10 cellular contexts compared by ENCODE assay signal in genomic region chrX:6227445-6227820, GRCh38. TPM values are rescaled to one million over a fixed set of nuclear protein-coding genes. Genes with fewer than 3 reads are reported as not detected.
DNase-seq lines count a peak whose midpoint lies in the region; ATAC-seq, FAIRE-seq and TF ChIP-seq lines count a peak whose summit lies in the region.
"Had no signal": no experiment of that assay in that cellular context is flagged by ENCODE, and none has a peak within 500 bp of the region (broad histone marks: within the 10 kb centered on the region; RNA-seq: fewer than 3 reads in every experiment).

No MANE protein-coding gene starts in this region.

- peak overlapping the region; percentile 75 to 95 for H3K4me2 ChIP-seq in H1 (ENCODE audit: insufficient read depth in 1 of 2, low read depth in 2 of 2, low read length in 2 of 2)

- H3K36me3 Mint-ChIP-seq in activated naive CD8-positive, alpha-beta T cell, result no peaks in the 10 kb centered on the region
- no peaks in the 10 kb centered on the region for H3K36me3 Mint-ChIP-seq in activated naive CD8-positive, alpha-beta T cell treated with anti-CD3 and anti-CD28 coated beads for 36 hours
- H3K36me3 Mint-ChIP-seq in nephron (ENCODE audit: low read depth) (no peaks in the 10 kb centered on the region), immature natural killer cell (peaks cover 0 to 6% (median 0%) of the 10 kb centered on the region in 3 donors)

- H2AFZ ChIP-seq in H1 (ENCODE audit: low read length), result no peak overlapping the region

- TF ChIP-seq EP300 in H1 (IDR thresholded peaks at IDR 0.05; ENCODE audit: borderline replicate concordance in 1 of 2, low read depth in 2 of 2, low read length in 2 of 2) (no peak), upper lobe of left lung (IDR thresholded peaks at IDR 0.05) (no peak)

- H3K27me3 ChIP-seq in H1 (replicated peaks in 1 of 4; ENCODE audit: control insufficient read depth in 3 of 4, extremely low read depth in 1 of 4, insufficient read depth in 3 of 4, low read length in 3 of 4) (no peaks in the 10 kb centered on the region), upper lobe of left lung (peaks cover 0 to 17% (median 0%) of the 10 kb centered on the region in 4 donors)
- no peaks in the 10 kb centered on the region for H3K27me3 ChIP-seq in effector memory CD4-positive, alpha-beta T cell (replicated peaks; ENCODE audit: control insufficient read depth, insufficient read depth, low read length, poor library complexity, severe bottlenecking)

- H3K18ac ChIP-seq in H1 (ENCODE audit: extremely low read depth, low read length), result peak overlapping the region; percentile 87

- peak overlapping the region; percentile 32 for H3K4me3 Mint-ChIP-seq in activated naive CD8-positive, alpha-beta T cell
- H3K4me3 Mint-ChIP-seq in activated naive CD8-positive, alpha-beta T cell treated with anti-CD3 and anti-CD28 coated beads for 36 hours, result no peak overlapping the region
- H3K4me3 Mint-ChIP-seq in nephron, result peak overlapping the region; percentile 89 to 99 (median 93)
- H3K4me3 Mint-ChIP-seq in immature natural killer cell, result no peak overlapping the region

- peaks cover 5% of the 10 kb centered on the region for H3K4me1 Mint-ChIP-seq in activated naive CD8-positive, alpha-beta T cell (ENCODE audit: low read depth)
- no peaks in the 10 kb centered on the region for H3K4me1 Mint-ChIP-seq in activated naive CD8-positive, alpha-beta T cell treated with anti-CD3 and anti-CD28 coated beads for 36 hours
- H3K4me1 Mint-ChIP-seq in nephron, result peaks cover 29% of the 10 kb centered on the region
- H3K4me1 Mint-ChIP-seq in immature natural killer cell, result no peaks in the 10 kb centered on the region

- H3K23me2 ChIP-seq in H1 (ENCODE audit: low read depth, low read length), result peaks cover 4% of the 10 kb centered on the region; the same call in 1 of the 2 replicates

- no peak overlapping the region for H2BK15ac ChIP-seq in H1 (ENCODE audit: low read length)

- WGBS in H1 (ENCODE audit: extremely low coverage in 1 of 2, insufficient coverage in 1 of 2, insufficient read length in 1 of 2, insufficient replicate concordance in 2 of 2, low coverage in 1 of 2, low lambda C conversion rate in 2 of 2, missing lambda C conversion rate in 1 of 2), 2 experiments, result 4% methylated on average over 15 of the region's 26 CpGs; no CpG with 5 or more reads in 1 of the 2 experiments
- WGBS in upper lobe of left lung, 2 donors, result 0 to 7% methylated on average over 1 to 26 of the region's 26 CpGs

- H3K27me3 Mint-ChIP-seq in activated naive CD8-positive, alpha-beta T cell, result peaks cover 13% of the 10 kb centered on the region
- peaks cover 39% of the 10 kb centered on the region for H3K27me3 Mint-ChIP-seq in activated naive CD8-positive, alpha-beta T cell treated with anti-CD3 and anti-CD28 coated beads for 36 hours
- H3K27me3 Mint-ChIP-seq in nephron (ENCODE audit: low read depth) (peaks cover 48% of the 10 kb centered on the region), immature natural killer cell (ENCODE audit: low read depth in 3 of 3) (peaks cover 3 to 22% (median 6%) of the 10 kb centered on the region in 3 donors)

- H3K56ac ChIP-seq in H1 (replicated peaks; ENCODE audit: insufficient read length, low read depth, low read length), result no peak overlapping the region

- no peaks in the 10 kb centered on the region for H3K36me3 ChIP-seq in H1 (ENCODE audit: control insufficient read depth in 2 of 4, insufficient read depth in 4 of 4, low read length in 3 of 4)
- H3K36me3 ChIP-seq in upper lobe of left lung, result no peaks in the 10 kb centered on the region
- no peaks in the 10 kb centered on the region for H3K36me3 ChIP-seq in effector memory CD4-positive, alpha-beta T cell (ENCODE audit: control insufficient read depth, insufficient read depth, low read length)

- CTCF ChIA-PET in H1 (lab: Charles Lee; ENCODE audit: partially characterized antibody), result interaction anchor here (1.7 kb wide), 1 partner anchor 203 kb away, joined by 7 read pairs; no protein-coding TSS in a partner anchor

- no peak overlapping the region for H3K23ac ChIP-seq in H1 (ENCODE audit: insufficient read length)

- H2BK120ac ChIP-seq in H1 (replicated peaks; ENCODE audit: low read depth, low read length), result no peak overlapping the region

- peak overlapping the region; percentile 15 for H4K5ac ChIP-seq in H1 (ENCODE audit: insufficient read length, low read depth, low read length)

- H2BK12ac ChIP-seq in H1 (ENCODE audit: low read depth, low read length), result no peak overlapping the region

- no peaks in the 10 kb centered on the region for H3K9me3 ChIP-seq in H1 (ENCODE audit: insufficient read depth in 2 of 2, low read depth in 1 of 2, low read length in 1 of 2)
- H3K9me3 ChIP-seq in upper lobe of left lung, result no peaks in the 10 kb centered on the region
- no peaks in the 10 kb centered on the region for H3K9me3 ChIP-seq in effector memory CD4-positive, alpha-beta T cell (ENCODE audit: control insufficient read depth, low read length)

- no peak overlapping the region for H3K27ac Mint-ChIP-seq in activated naive CD8-positive, alpha-beta T cell
- H3K27ac Mint-ChIP-seq in activated naive CD8-positive, alpha-beta T cell treated with anti-CD3 and anti-CD28 coated beads for 36 hours, result no peak overlapping the region
- peak overlapping the region in 2 of 3 experiments; percentile 34 for H3K27ac Mint-ChIP-seq in nephron
- H3K27ac Mint-ChIP-seq in immature natural killer cell, result no peak overlapping the region

- peaks cover 10 to 55% of the 10 kb centered on the region in 2 experiments for H3K79me2 ChIP-seq in H1 (ENCODE audit: control insufficient read depth in 1 of 2, insufficient read depth in 2 of 2, low read length in 2 of 2)

- no peak overlapping the region for H2BK20ac ChIP-seq in H1 (ENCODE audit: low read length)

- H3K9ac ChIP-seq in H1 (replicated peaks in 1 of 4; ENCODE audit: extremely low read depth in 1 of 4, low read depth in 3 of 4, low read length in 3 of 4), result peak overlapping the region in 3 of 4 experiments; percentile 16 to 55 (median 32); a peak in 6 of 7 replicates

- ATAC-seq in upper lobe of left lung (ENCODE audit: low FRiP score in 2 of 2) (peak in 1 of 2 donors; percentile 15), HG03025 (IDR thresholded peaks at IDR 0.05; ENCODE audit: low FRiP score, unreplicated experiment) (no peak)

- H3K79me1 ChIP-seq in H1 (ENCODE audit: low read depth, low read length), result no peaks in the 10 kb centered on the region

- H4K91ac ChIP-seq in H1 (replicated peaks; ENCODE audit: insufficient read length, low read length), result no peak overlapping the region

- H3K4me1 ChIP-seq in H1 (replicated peaks in 1 of 4; ENCODE audit: control insufficient read depth in 3 of 4, insufficient read depth in 4 of 4, low read length in 3 of 4) (peaks cover 0 to 5% (median 0%) of the 10 kb centered on the region in 4 experiments; a peak in 1 of 7 replicates), upper lobe of left lung (peaks cover 0 to 24% (median 2%) of the 10 kb centered on the region in 4 donors)
- H3K4me1 ChIP-seq in effector memory CD4-positive, alpha-beta T cell (ENCODE audit: control insufficient read depth, insufficient read depth, low read length, poor library complexity, severe bottlenecking), result no peaks in the 10 kb centered on the region

- TF ChIP-seq POLR2A in H1 (IDR thresholded peaks at IDR 0.05; ENCODE audit: control extremely low read depth in 1 of 2, low read depth in 2 of 2, low read length in 2 of 2) (no peak), upper lobe of left lung (IDR thresholded peaks at IDR 0.05) (no peak)

- H4K8ac ChIP-seq in H1 (ENCODE audit: extremely low read depth, insufficient read depth, low read length), result 0 out of 2 replicates have a peak overlapping the region, but pooled peaks have one; percentile 28

- no peak overlapping the region for H2BK5ac ChIP-seq in H1 (ENCODE audit: low read depth, low read length)

- H3K4me3 ChIP-seq in H1 (ENCODE audit: extremely low read depth in 1 of 4, insufficient read depth in 2 of 4, low read depth in 3 of 4, low read length in 4 of 4), result peak overlapping the region; percentile 55 to 96 (median 78)
- peak overlapping the region in 3 of 4 donors; percentile 35 to 51 (median 42) for H3K4me3 ChIP-seq in upper lobe of left lung
- no peak overlapping the region for H3K4me3 ChIP-seq in effector memory CD4-positive, alpha-beta T cell (ENCODE audit: insufficient read depth, low read depth, low read length, poor library complexity, severe bottlenecking)

- no peaks in the 10 kb centered on the region for H3K9me3 Mint-ChIP-seq in activated naive CD8-positive, alpha-beta T cell (ENCODE audit: low read depth)
- H3K9me3 Mint-ChIP-seq in activated naive CD8-positive, alpha-beta T cell treated with anti-CD3 and anti-CD28 coated beads for 36 hours, result no peaks in the 10 kb centered on the region
- H3K9me3 Mint-ChIP-seq in nephron (no peaks in the 10 kb centered on the region), immature natural killer cell (peaks cover 0 to 21% (median 6%) of the 10 kb centered on the region in 6 donors)

- no peak for TF ChIP-seq RAD21 in H1 (IDR thresholded peaks at IDR 0.05 in 1 of 2, conservative IDR thresholded peaks at IDR 0.05 in 1 of 2; ENCODE audit: low read depth in 2 of 2, low read length in 2 of 2)

- TF ChIP-seq CTCF in H1 (IDR thresholded peaks at IDR 0.05; ENCODE audit: control extremely low read depth in 1 of 3, insufficient read depth in 1 of 3, low read depth in 1 of 3, low read length in 3 of 3) (no peak), nephron (IDR thresholded peaks at IDR 0.05; ENCODE audit: unreplicated experiment in 3 of 3) (no peak), upper lobe of left lung (IDR thresholded peaks at IDR 0.05) (no peak)

- FAIRE-seq in H1 (lab: Jason Lieb, UNC), result no peak

- POLR2A ChIA-PET in H1 (lab: Charles Lee; ENCODE audit: partially characterized antibody), result no interaction called here

- no peak overlapping the region for H3K14ac ChIP-seq in H1 (ENCODE audit: insufficient read length)

- H2AK5ac ChIP-seq in H1 (ENCODE audit: low read depth, low read length), result no peak overlapping the region

- no peaks in the 10 kb centered on the region for H4K20me1 ChIP-seq in H1 (replicated peaks in 1 of 2; ENCODE audit: control insufficient read depth in 1 of 2, insufficient read depth in 2 of 2, low read length in 2 of 2)

- no peak overlapping the region for H3K4ac ChIP-seq in H1 (replicated peaks; ENCODE audit: insufficient read length, low read depth, low read length)

- H3K27ac ChIP-seq in H1 (ENCODE audit: low read depth, low read length) (no peak overlapping the region; the same call in 1 of the 2 replicates), upper lobe of left lung (no peak overlapping the region)
- no peak overlapping the region for H3K27ac ChIP-seq in effector memory CD4-positive, alpha-beta T cell (ENCODE audit: insufficient read depth, low read length, poor library complexity, severe bottlenecking)

- DNase-seq in activated naive CD8-positive, alpha-beta T cell treated with anti-CD3 and anti-CD28 coated beads for 36 hours, result no peak
- DNase-seq in H1 (ENCODE audit: low read depth in 1 of 2, low spot score in 2 of 2) (no peak), upper lobe of left lung (no peak), immature natural killer cell (no peak)
- no peak for DNase-seq in effector memory CD4-positive, alpha-beta T cell
- DNase-seq: foreskin melanocyte; stimulated activated CD8-positive, alpha-beta memory T cell treated with anti-CD3 and anti-CD28 coated beads, Interleukin-4, amount 100 ng/mL, for 48 hours had no signal

RNA-seq across cellular contexts. Expression of gene NLGN4X, which starts 1.2 kb away (rescaled TPM):
- total RNA-seq in activated naive CD8-positive, alpha-beta T cell treated with anti-CD3 and anti-CD28 coated beads for 36 hours, result not detected
- total RNA-seq in H1 (2021; fragmentation: NEBNext Ultra II Directional; extraction: Animal tissue kit (Norgen Biotek cat#: 25700)), result 104 and 112 TPM in 2 replicates
- polyA plus RNA-seq in H1 (2011; rRNA removed) (124 and 136 TPM in 2 replicates), immature natural killer cell (not detected)
- polyA plus RNA-seq in H1 (2011; cell fraction: cytosol; rRNA removed), result 87.8 TPM
- polyA plus RNA-seq in H1 (2011; cell fraction: nucleus; rRNA removed), result 193 TPM
- 58.9 to 74.8 TPM (median 72.0 TPM) in 4 replicates for polyA plus RNA-seq in H1 (2012, experiment 1 of 2)
- polyA plus RNA-seq in H1 (2012, experiment 2 of 2), result 5.8 TPM
- polyA plus RNA-seq in H1 (2013, experiment 1 of 2), result 155 TPM
- 140 TPM for polyA plus RNA-seq in H1 (2013, experiment 2 of 2)
- polyA minus RNA-seq in H1 (2011; rRNA and poly(A)+ RNA removed), result 526 and 674 TPM in 2 replicates
- polyA minus RNA-seq in H1 (2011; cell fraction: cytosol; rRNA and poly(A)+ RNA removed), result 95.3 TPM
- polyA minus RNA-seq in H1 (2011; cell fraction: nucleus; rRNA and poly(A)+ RNA removed), result 447 TPM
- total RNA-seq in upper lobe of left lung, result 1 to 10 TPM; 1.1 to 3.1 (median 2.3) TPM

Comparison
In these comparisons a context has a peak if more than half of its experiments do, and no peak if none do; other contexts are left out.
1. H3K4me3 Mint-ChIP-seq: peak in activated naive CD8-positive, alpha-beta T cell (single experiment) and nephron (3 of 3); none in activated naive CD8-positive, alpha-beta T cell treated with anti-CD3 and anti-CD28 coated beads for 36 hours (single experiment) and immature natural killer cell (0 of 5).
2. H3K27ac Mint-ChIP-seq: peak in nephron (2 of 3); none in activated naive CD8-positive, alpha-beta T cell (single experiment), activated naive CD8-positive, alpha-beta T cell treated with anti-CD3 and anti-CD28 coated beads for 36 hours (single experiment) and immature natural killer cell (0 of 6).
3. RNA of gene NLGN4X, which starts 1.2 kb away (total RNA-seq): 104 to 112 TPM in H1; 1.1 to 3.1 TPM in upper lobe of left lung and not detected in activated naive CD8-positive, alpha-beta T cell treated with anti-CD3 and anti-CD28 coated beads for 36 hours; every median in the first group is over 10 times any median in the second.